ENCODE assay signal across 14 cellular contexts in genomic region chr5:147532157-147532556, GRCh38. TPM values are rescaled to one million over a fixed set of nuclear protein-coding genes. Genes with fewer than 3 reads are reported as not detected.
"Had no signal": no experiment of that assay in that cellular context is flagged by ENCODE, and none has a peak within 500 bp of the region (broad histone marks: within the 10 kb centered on the region; RNA-seq: fewer than 3 reads in every experiment).

No MANE protein-coding gene starts in this region.

- H3K9me3 ChIP-seq: lower lobe of right lung, ovary, tibial nerve had no signal

- ATAC-seq: activated CD4-positive, CD25-positive, alpha-beta regulatory T cell treated with anti-CD3 and anti-CD28 coated beads, Interleukin-2, amount 50 U/mL, for 24 hours; activated naive CD8-positive, alpha-beta T cell treated with anti-CD3 and anti-CD28 coated beads, Interleukin-2, amount 50 U/mL, for 24 hours; left colon; lower lobe of right lung had no signal

- H3K36me3 ChIP-seq: lower lobe of right lung, ovary, tibial nerve had no signal

- H3K27me3 ChIP-seq: ovary, tibial nerve had no signal

- H3K4me3 ChIP-seq: lower lobe of right lung, ovary, tibial nerve had no signal

- H3K27ac ChIP-seq: lower lobe of right lung, ovary, tibial nerve had no signal

- DNase-seq: activated naive CD4-positive, alpha-beta T cell treated with Interleukin-2 at 50 U/mL for 16 hours; activated naive CD8-positive, alpha-beta T cell treated with anti-CD3 and anti-CD28 coated beads, Interleukin-2, amount 50 U/mL, for 24 hours; activated T-cell treated with anti-CD3 and anti-CD28 coated beads for 4 hours; foreskin fibroblast; immature natural killer cell; left colon; lower lobe of right lung; midbrain; ovary; retina; stimulated activated CD4-positive, alpha-beta T cell treated with anti-CD3 and anti-CD28 coated beads, Interleukin-4, amount 100 ng/mL, for 24 hours; stimulated activated naive CD4-positive, alpha-beta T cell had no signal

- H3K4me1 ChIP-seq: lower lobe of right lung, tibial nerve had no signal

RNA-seq across cellular contexts. Expression of gene DPYSL3, which starts 22.3 kb away (rescaled TPM):
- polyA plus RNA-seq: immature natural killer cell had no signal
